Comparison of ENCODE assay signal across 11 cellular contexts in genomic region chr14:93023039-93023438, GRCh38.
DNase-seq lines count a peak whose midpoint lies in the region; ATAC-seq and TF ChIP-seq lines count a peak whose summit lies in the region.
"Had no signal": no experiment of that assay in that cellular context is flagged by ENCODE, and none has a peak within 500 bp of the region (broad histone marks: within the 10 kb centered on the region; RNA-seq: fewer than 3 reads in every experiment).

No MANE protein-coding gene starts in this region.

- 93% methylated on average over 5 of the region's 5 CpGs for WGBS in SK-N-SH (ENCODE audit: low lambda C conversion rate)

- TF ChIP-seq CTCF in CD14-positive monocyte (IDR thresholded peaks at IDR 0.05) (no peak), DND-41 (IDR thresholded peaks at IDR 0.05; ENCODE audit: borderline replicate concordance, extremely low read depth, low read length, poor library complexity, severe bottlenecking) (no peak), SK-N-SH (IDR thresholded peaks at IDR 0.05) (no peak), right atrium auricular region (IDR thresholded peaks at IDR 0.05) (no peak)

- peak; percentile 35; the same call in 1 of the 2 replicates for TF ChIP-seq RAD21 in SK-N-SH (IDR thresholded peaks at IDR 0.05; ENCODE audit: low read length)

- ATAC-seq in DND-41 (ENCODE audit: insufficient read depth, low read depth) (no peak; the same call in 2 of the 3 replicates), HG02840 (IDR thresholded peaks at IDR 0.05; ENCODE audit: low FRiP score, unreplicated experiment) (no peak)
- no peak for ATAC-seq in naive thymus-derived CD8-positive, alpha-beta T cell
- ATAC-seq: left ventricle myocardium superior had no signal

- H3K4me3 Mint-ChIP-seq in CD14-positive monocyte = no peak overlapping the region
- peak overlapping the region in 1 of 10 donors; percentile 36 for H3K4me3 Mint-ChIP-seq in naive thymus-derived CD8-positive, alpha-beta T cell
- H3K4me3 Mint-ChIP-seq: IgD-negative memory B cell had no signal

- no peak overlapping the region for H3K4me3 ChIP-seq in DND-41 (ENCODE audit: low read depth in 1 of 2, low read length in 2 of 2)
- no peak overlapping the region for H3K4me3 ChIP-seq in SK-N-SH (ENCODE audit: low read depth in 2 of 2, low read length in 1 of 2)
- no peak overlapping the region for H3K4me3 ChIP-seq in right atrium auricular region
- H3K4me3 ChIP-seq: adrenal gland had no signal

- H3K36me3 Mint-ChIP-seq in CD14-positive monocyte = peaks cover 27 to 61% of the 10 kb centered on the region in 2 donors
- peaks cover 0 to 4% (median 0%) of the 10 kb centered on the region in 3 donors for H3K36me3 Mint-ChIP-seq in naive thymus-derived CD8-positive, alpha-beta T cell

- H3K36me3 ChIP-seq in DND-41 (ENCODE audit: insufficient read depth, low read length) (no peaks in the 10 kb centered on the region), SK-N-SH (replicated peaks in 1 of 2; ENCODE audit: control insufficient read depth in 1 of 2, insufficient read depth in 2 of 2, low read length in 1 of 2) (no peaks in the 10 kb centered on the region), right atrium auricular region (no peaks in the 10 kb centered on the region)
- H3K36me3 ChIP-seq: adrenal gland had no signal

- CTCF ChIA-PET in SK-N-SH (lab: Yijun Ruan, JAX) = interaction anchor here (1.0 to 2.6 kb wide), 11 partner anchors 9 to 92 kb away, joined by 3 to 13 read pairs (median 6); no protein-coding TSS in a partner anchor

- no peak for TF ChIP-seq EP300 in SK-N-SH (IDR thresholded peaks at IDR 0.05; ENCODE audit: borderline replicate concordance in 1 of 2, low read depth in 1 of 2, low read length in 1 of 2)

- no peak overlapping the region for H2AFZ ChIP-seq in DND-41 (ENCODE audit: low read depth, low read length)
- H2AFZ ChIP-seq in SK-N-SH (ENCODE audit: low read depth) = no peak overlapping the region

- H4K20me1 ChIP-seq in DND-41 (ENCODE audit: insufficient read depth, low read length) = peaks cover 36% of the 10 kb centered on the region
- H4K20me1 ChIP-seq in SK-N-SH (ENCODE audit: insufficient read depth) = no peaks in the 10 kb centered on the region

- no peaks in the 10 kb centered on the region for H3F3A ChIP-seq in SK-N-SH (replicated peaks; ENCODE audit: insufficient read depth)

- H3K27ac Mint-ChIP-seq in CD14-positive monocyte = peak overlapping the region in 4 of 7 donors; percentile 1 to 74 (median 45)
- peak overlapping the region in 3 of 10 donors; percentile 36 to 63 (median 48) for H3K27ac Mint-ChIP-seq in naive thymus-derived CD8-positive, alpha-beta T cell

- no peak for DNase-seq in CD14-positive monocyte (ENCODE audit: low spot score)
- DNase-seq in DND-41 = peak; percentile 31
- DNase-seq in SK-N-SH = peak; percentile 83
- peak; percentile 64 for DNase-seq in iPS DF 19.7 (ENCODE audit: low read depth, low spot score)
- no peak for DNase-seq in naive thymus-derived CD8-positive, alpha-beta T cell
- no peak for DNase-seq in right atrium auricular region (ENCODE audit: low spot score)
- DNase-seq: activated CD4-positive, CD25-positive, alpha-beta regulatory T cell; left ventricle myocardium superior had no signal

- H3K27ac ChIP-seq in DND-41 (ENCODE audit: low read length) = no peak overlapping the region
- peak overlapping the region in 1 of 2 experiments; percentile 88; a peak in 2 of 4 replicates for H3K27ac ChIP-seq in SK-N-SH (ENCODE audit: low read depth in 2 of 2, low read length in 1 of 2)
- H3K27ac ChIP-seq in right atrium auricular region = no peak overlapping the region
- H3K27ac ChIP-seq: adrenal gland had no signal

- no peak overlapping the region for H3K9ac ChIP-seq in DND-41 (ENCODE audit: low read depth, low read length)
- no peak overlapping the region for H3K9ac ChIP-seq in SK-N-SH

- H3K9me3 Mint-ChIP-seq in CD14-positive monocyte = peaks cover 0 to 4% (median 0%) of the 10 kb centered on the region in 7 donors
- no peaks in the 10 kb centered on the region for H3K9me3 Mint-ChIP-seq in naive thymus-derived CD8-positive, alpha-beta T cell
- H3K9me3 Mint-ChIP-seq: IgD-negative memory B cell had no signal

- no peaks in the 10 kb centered on the region for H3K9me2 ChIP-seq in SK-N-SH

- no peaks in the 10 kb centered on the region for H3K27me3 ChIP-seq in DND-41 (ENCODE audit: insufficient read depth, low read length, poor library complexity)
- no peaks in the 10 kb centered on the region for H3K27me3 ChIP-seq in SK-N-SH (ENCODE audit: insufficient read depth)
- no peaks in the 10 kb centered on the region for H3K27me3 ChIP-seq in right atrium auricular region
- H3K27me3 ChIP-seq: adrenal gland had no signal

- no peaks in the 10 kb centered on the region for H3K4me1 ChIP-seq in DND-41 (ENCODE audit: insufficient read depth, low read length)
- peaks cover 0 to 54% of the 10 kb centered on the region in 2 experiments; a peak in 1 of 4 replicates for H3K4me1 ChIP-seq in SK-N-SH (ENCODE audit: control insufficient read depth in 1 of 2, insufficient read depth in 2 of 2, low read depth in 1 of 2, low read length in 1 of 2)
- H3K4me1 ChIP-seq in right atrium auricular region = peaks cover 0 to 35% of the 10 kb centered on the region in 2 donors

- peaks cover 0 to 2% (median 0%) of the 10 kb centered on the region in 3 donors for H3K27me3 Mint-ChIP-seq in CD14-positive monocyte (ENCODE audit: low read depth in 3 of 3)
- no peaks in the 10 kb centered on the region for H3K27me3 Mint-ChIP-seq in naive thymus-derived CD8-positive, alpha-beta T cell
- H3K27me3 Mint-ChIP-seq: IgD-negative memory B cell had no signal

- H3K79me2 ChIP-seq in DND-41 (ENCODE audit: insufficient read depth, low read length) (peaks cover 8% of the 10 kb centered on the region; the same call in 1 of the 2 replicates), SK-N-SH (ENCODE audit: insufficient read depth) (no peaks in the 10 kb centered on the region)

- H3K4me1 Mint-ChIP-seq in CD14-positive monocyte = peaks cover 19% of the 10 kb centered on the region
- H3K4me1 Mint-ChIP-seq in naive thymus-derived CD8-positive, alpha-beta T cell = peaks cover 36 to 74% (median 54%) of the 10 kb centered on the region in 4 donors

- H3K9me3 ChIP-seq in DND-41 (ENCODE audit: insufficient read depth, low read length, severe bottlenecking) (no peaks in the 10 kb centered on the region), SK-N-SH (no peaks in the 10 kb centered on the region), right atrium auricular region (no peaks in the 10 kb centered on the region)
- H3K9me3 ChIP-seq: adrenal gland had no signal

- POLR2A ChIA-PET in SK-N-SH (lab: Yijun Ruan, JAX) = interaction anchor here (0.8 to 1.7 kb wide), 3 partner anchors 12 to 94 kb away, joined by 3 to 4 read pairs (median 4); no protein-coding TSS in a partner anchor
- POLR2A ChIA-PET in naive thymus-derived CD8-positive, alpha-beta T cell (lab: Charles Lee) = no interaction called here

- H3K4me2 ChIP-seq in DND-41 (ENCODE audit: insufficient read depth, low read length) = no peak overlapping the region
- no peak overlapping the region for H3K4me2 ChIP-seq in SK-N-SH

- intact Hi-C loops in CD14-positive monocyte (cut with micrococcal nuclease) = no loop called here

TF ChIP-seq in SK-N-SH, 30 proteins besides CTCF, POLR2A, EP300 and RAD21:
- no peak for TF ChIP-seq FOXJ3 (CRISPR knock-in tag; IDR thresholded peaks at IDR 0.05)
- no peak for TF ChIP-seq YY1 (IDR thresholded peaks at IDR 0.05; ENCODE audit: low read depth)
- no peak for TF ChIP-seq NRF1 (IDR thresholded peaks at IDR 0.05; ENCODE audit: low read depth, low read length)
- TF ChIP-seq RXRA (IDR thresholded peaks at IDR 0.05; ENCODE audit: borderline replicate concordance, low read depth) = no peak
- no peak for TF ChIP-seq RFX5 (IDR thresholded peaks at IDR 0.05; ENCODE audit: low read length)
- TF ChIP-seq GATA2 (CRISPR knock-in tag; IDR thresholded peaks at IDR 0.05) = no peak
- TF ChIP-seq MXI1 (IDR thresholded peaks at IDR 0.05; ENCODE audit: low read depth, low read length) = peak; percentile 48; the same call in 1 of the 2 replicates
- peak; percentile 80 for TF ChIP-seq USF1 (IDR thresholded peaks at IDR 0.05; ENCODE audit: borderline replicate concordance, low read depth)
- TF ChIP-seq ELF1 (IDR thresholded peaks at IDR 0.05) = peak; percentile 59; the same call in 1 of the 2 replicates
- no peak for TF ChIP-seq CHD2 (IDR thresholded peaks at IDR 0.05; ENCODE audit: low read length, partially characterized antibody)
- TF ChIP-seq FOXM1 (IDR thresholded peaks at IDR 0.05; ENCODE audit: low read depth) = no peak

Comparison
In these comparisons a context has a peak if more than half of its experiments do, and no peak if none do; other contexts are left out.
1. DNase-seq: peak in DND-41 (single experiment), SK-N-SH (single experiment) and iPS DF 19.7 (single experiment); none in CD14-positive monocyte (single experiment), naive thymus-derived CD8-positive, alpha-beta T cell (0 of 10) and right atrium auricular region (single experiment).